13 cellular contexts compared by ENCODE assay signal in the genomic region with DNA sequence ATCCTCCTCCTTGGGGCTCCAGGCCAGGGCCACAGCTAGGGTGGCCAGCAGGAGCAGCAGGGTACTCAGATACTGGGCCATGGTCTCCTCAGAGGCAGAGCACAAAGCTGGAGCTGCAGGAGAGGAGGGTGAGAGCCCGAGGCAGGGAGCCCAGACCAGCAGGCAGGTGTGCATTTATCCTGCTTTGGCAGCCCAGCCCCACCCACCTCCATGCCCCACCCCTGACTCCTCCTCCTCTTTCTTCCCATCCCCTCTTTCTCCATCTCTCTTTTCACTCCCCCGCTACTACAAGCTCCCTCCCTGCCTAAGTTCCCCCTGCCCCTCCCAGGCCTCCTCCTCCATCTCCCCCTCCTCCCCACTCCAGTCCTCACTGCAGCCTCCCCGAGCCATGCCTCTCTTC. TPM values are rescaled to one million over a fixed set of nuclear protein-coding genes. Genes with fewer than 3 reads are reported as not detected.
A peak's percentile ranks its signal among the peaks of the same experiment; 100 is the strongest.
DNase-seq lines count a peak whose midpoint lies in the region; ATAC-seq and TF ChIP-seq lines count a peak whose summit lies in the region.
"Not testable (repeated sequence)": the region's sequence is repeated elsewhere in the genome, so short reads cannot be mapped to it uniquely, and the experiment has no call there.
"Had no signal": no experiment of that assay in that cellular context is flagged by ENCODE, and none has a peak within 500 bp of the region (broad histone marks: within the 10 kb centered on the region; RNA-seq: fewer than 3 reads in every experiment).

A gene with protein sequence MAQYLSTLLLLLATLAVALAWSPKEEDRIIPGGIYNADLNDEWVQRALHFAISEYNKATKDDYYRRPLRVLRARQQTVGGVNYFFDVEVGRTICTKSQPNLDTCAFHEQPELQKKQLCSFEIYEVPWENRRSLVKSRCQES (minus strand): TSS at position 150 of the 400 bp plus-strand sequence. CDS start 69 bp downstream, at position 81.

- not testable (repeated sequence) for H3K4me2 ChIP-seq in GM23338, hepatocyte

- in situ Hi-C loops in SK-MEL-5 (cut with HindIII; ENCODE audit: low pct_unique_long_range_greater_than_20kb, low sequenced_read_pairs) = not testable (repeated sequence)

- H3K9me3 ChIP-seq in HUES6 (ENCODE audit: control insufficient read depth, insufficient read depth, low read depth, low read length); endodermal cell (ENCODE audit: control insufficient read depth, low read length); hepatocyte (ENCODE audit: low read depth); thymus (ENCODE audit: control insufficient read depth): not testable (repeated sequence)

- ATAC-seq in GM23338 = peak; percentile 79

- H3K36me3 Mint-ChIP-seq in GM23338 (ENCODE audit: low read depth) = not testable (repeated sequence)
- peaks cover 26% of the 10 kb centered on the region for H3K36me3 Mint-ChIP-seq in endodermal cell (ENCODE audit: low read depth)

- WGBS in endodermal cell (ENCODE audit: insufficient coverage in 1 of 2, insufficient read length in 1 of 2), 2 experiments = 85% methylated on average over 2 of the region's 3 CpGs; no CpG with 5 or more reads in 1 of the 2 experiments
- WGBS in hepatocyte (ENCODE audit: low lambda C conversion rate, missing lambda C conversion rate) = 0% methylated on average over 1 of the region's 3 CpGs
- WGBS in thymus = 51% methylated on average over 3 of the region's 3 CpGs

- not testable (repeated sequence) for H3K4me3 ChIP-seq in GM23338; HUES6 (ENCODE audit: low read depth, low read length); endodermal cell (ENCODE audit: low read length); hepatocyte; thymus (ENCODE audit: low read length)

- not testable (repeated sequence) for H3F3A ChIP-seq in GM23338 (replicated peaks; ENCODE audit: low read depth)

- DNase-seq in GM23338 (ENCODE audit: low spot score); SK-MEL-5 (ENCODE audit: low read depth, low spot score); endodermal cell; hepatocyte (ENCODE audit: low spot score); mucosa of gallbladder (ENCODE audit: low spot score): not testable (repeated sequence)

- not testable (repeated sequence) for H4K20me1 ChIP-seq in GM23338 (replicated peaks; ENCODE audit: insufficient read depth); hepatocyte (ENCODE audit: insufficient read depth, poor library complexity, severe bottlenecking)

- H3K9me2 ChIP-seq in GM23338 (ENCODE audit: insufficient read depth); hepatocyte (replicated peaks; ENCODE audit: insufficient read depth): not testable (repeated sequence)

- H3K4me1 Mint-ChIP-seq in GM23338 (peaks cover 30% of the 10 kb centered on the region), endodermal cell (peaks cover 63% of the 10 kb centered on the region)

- TF ChIP-seq CTCF in GM23338 (conservative IDR thresholded peaks at IDR 0.05; ENCODE audit: low read depth in 2 of 2); endodermal cell (conservative IDR thresholded peaks at IDR 0.05); hepatocyte (IDR thresholded peaks at IDR 0.05; ENCODE audit: poor library complexity): not testable (repeated sequence)

- peaks cover 50% of the 10 kb centered on the region for H3K27me3 Mint-ChIP-seq in GM23338 (ENCODE audit: insufficient read depth, low read depth, poor library complexity)
- H3K27me3 Mint-ChIP-seq in endodermal cell (ENCODE audit: insufficient read depth) = peaks cover 38% of the 10 kb centered on the region

- H3K4me1 ChIP-seq in GM23338 (ENCODE audit: insufficient read depth); endodermal cell (ENCODE audit: control insufficient read depth, insufficient read depth, low read length); hepatocyte (ENCODE audit: insufficient read depth); thymus (ENCODE audit: control insufficient read depth, insufficient read depth, low read length): not testable (repeated sequence)
- H3K4me1 ChIP-seq in HUES6 (ENCODE audit: control insufficient read depth, insufficient read depth, low read length) = peaks cover 12% of the 10 kb centered on the region; the same call in 1 of the 2 replicates

- H3K27ac Mint-ChIP-seq in GM23338, endodermal cell: not testable (repeated sequence)

- not testable (repeated sequence) for H3K9me3 Mint-ChIP-seq in GM23338, endodermal cell

- H3K4me3 Mint-ChIP-seq in GM23338 = not testable (repeated sequence)
- H3K4me3 Mint-ChIP-seq in endodermal cell = peak within 1 kb of the TSS; percentile 77

- not testable (repeated sequence) for H3K79me2 ChIP-seq in GM23338 (replicated peaks; ENCODE audit: insufficient read depth); hepatocyte

- not testable (repeated sequence) for H3K36me3 ChIP-seq in GM23338 (ENCODE audit: insufficient read depth); HUES6 (ENCODE audit: control insufficient read depth, insufficient read depth, low read length); endodermal cell (ENCODE audit: control insufficient read depth, insufficient read depth, low read length); hepatocyte (replicated peaks; ENCODE audit: insufficient read depth, low read depth); thymus (ENCODE audit: control insufficient read depth, insufficient read depth)

- not testable (repeated sequence) for H2AFZ ChIP-seq in GM23338, hepatocyte

- H3K27me3 ChIP-seq in GM23338 (ENCODE audit: insufficient read depth) (peaks cover 42% of the 10 kb centered on the region), HUES6 (ENCODE audit: control insufficient read depth, insufficient read depth, low read length) (peaks cover 60% of the 10 kb centered on the region)
- not testable (repeated sequence) for H3K27me3 ChIP-seq in endodermal cell (ENCODE audit: control insufficient read depth, insufficient read depth, low read length, poor library complexity, severe bottlenecking); hepatocyte; thymus (ENCODE audit: control insufficient read depth, insufficient read depth)

- peak within 1 kb of the TSS; percentile 58 for H3K9ac ChIP-seq in HUES6 (ENCODE audit: low read length)
- H3K9ac ChIP-seq in endodermal cell (ENCODE audit: extremely low read depth, low read length, poor library complexity, severe bottlenecking) = not testable (repeated sequence)

- H3K27ac ChIP-seq in GM23338 (ENCODE audit: low read depth); HUES6 (ENCODE audit: low read depth, low read length); endodermal cell (ENCODE audit: low read depth, low read length); hepatocyte; thymus (ENCODE audit: low read depth): not testable (repeated sequence)

RNA-seq across cellular contexts. Expression of the gene that starts here (rescaled TPM):
- 1.8 and 2.7 TPM in 2 replicates for total RNA-seq in GM23338 (2014; rRNA removed; shearing (Covaris generic))
- polyA plus RNA-seq in GM23338 (2016; fragmentation: Nextera tagmentation; extraction: Ambion mirVana) = 4.0 and 4.9 TPM in 2 replicates
- total RNA-seq in SK-MEL-5 (2014; rRNA removed; shearing (Covaris generic)) = 36.4 and 48.3 TPM in 2 replicates
- 114 and 130 TPM in 2 replicates for polyA plus RNA-seq in SK-MEL-5 (2015; cell fraction: cytosol; rRNA removed)
- 4.7 and 7.8 TPM in 2 replicates for polyA plus RNA-seq in SK-MEL-5 (2015; cell fraction: nucleus; rRNA removed)
- 1,000 to 10,000 TPM in 1 of 2 donors, 100 to 1,000 TPM in 1; 123 to 1,051 TPM for total RNA-seq in endodermal cell
- 161 TPM for polyA plus RNA-seq in endodermal cell (2013, experiment 1 of 2)
- polyA plus RNA-seq in endodermal cell (2013, experiment 2 of 2) = 92.8 TPM
- 5.7 and 13.6 TPM in 2 replicates for total RNA-seq in hepatocyte
- 10.8 and 12.8 TPM in 2 replicates for polyA plus RNA-seq in hepatocyte
- total RNA-seq in mucosa of gallbladder = 28.7 TPM
- polyA plus RNA-seq in thymus = 25.9 TPM
- total RNA-seq: A172; A673; CD4-positive, alpha-beta memory T cell; GM12878; GM23248 had no signal
- polyA plus RNA-seq: BJ; CD4-positive, alpha-beta memory T cell; GM12878; GM23248 had no signal
